5 cellular contexts compared by ENCODE assay signal in genomic region chr4:113365377-113365776, GRCh38.
"Had no signal": no experiment of that assay in that cellular context is flagged by ENCODE, and none has a peak within 500 bp of the region (broad histone marks: within the 10 kb centered on the region; RNA-seq: fewer than 3 reads in every experiment).

No MANE protein-coding gene starts in this region.

- H3K27ac Mint-ChIP-seq: GM23338, H9 had no signal

- H3K9me3 Mint-ChIP-seq: GM23338, H9 had no signal

- H3K4me3 Mint-ChIP-seq: GM23338, H9 had no signal

- ATAC-seq: GM23338, K562 had no signal

- H3K4me1 Mint-ChIP-seq: GM23338, H9 had no signal

- DNase-seq: H9, HCEC 1CT, IMR-90 had no signal
